ENCODE assay signal across 8 cellular contexts in the genomic region with DNA sequence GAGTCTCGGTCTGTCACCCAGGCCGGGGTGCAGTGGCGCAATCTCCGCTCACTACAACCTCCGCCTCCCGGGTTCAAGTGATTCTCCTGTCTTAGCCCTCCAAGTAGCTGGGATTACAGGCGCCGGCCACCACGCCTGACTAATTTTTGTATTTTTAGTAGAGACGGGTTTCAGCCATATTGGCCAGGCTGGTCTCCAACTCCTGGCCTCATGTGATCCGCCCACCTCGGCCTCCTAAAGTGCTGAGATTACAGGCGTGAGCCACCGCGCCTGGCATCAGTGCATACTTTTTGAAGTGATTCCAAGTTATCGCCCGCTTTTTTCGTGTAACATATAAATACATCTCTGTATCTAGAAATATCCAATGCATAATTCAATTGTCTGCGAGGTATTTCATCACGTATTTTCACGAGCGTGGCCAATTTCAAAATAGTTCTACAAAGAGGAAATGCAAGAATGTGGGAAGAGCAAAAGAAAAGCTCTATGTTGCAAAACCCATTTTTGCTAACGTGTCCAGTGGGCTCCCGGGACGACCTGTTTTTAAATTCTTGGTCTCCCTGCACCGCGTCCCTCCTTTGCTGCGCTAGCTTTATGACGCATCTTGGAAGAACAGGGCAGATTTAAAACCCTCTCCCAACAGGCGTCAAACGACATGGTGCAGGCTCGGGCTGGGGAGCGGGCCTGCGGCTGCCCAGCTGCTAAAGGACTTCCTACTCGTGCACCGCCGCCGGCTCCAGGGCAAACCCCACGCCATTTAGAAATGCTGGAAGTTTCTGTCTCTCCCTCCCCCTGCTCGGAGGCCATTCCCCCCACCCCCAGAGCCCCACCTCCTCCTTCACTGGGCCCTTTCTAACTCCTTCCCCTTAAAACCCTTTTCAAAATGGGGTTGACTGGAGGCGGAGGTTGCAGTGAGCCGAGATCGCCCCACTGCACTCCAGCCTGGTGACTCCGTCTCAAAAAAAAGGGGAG. TPM values are rescaled to one million over a fixed set of nuclear protein-coding genes. Genes with fewer than 3 reads are reported as not detected.
DNase-seq lines count a peak whose midpoint lies in the region; ATAC-seq lines count a peak whose summit lies in the region.

No MANE protein-coding gene starts in this region.

- no peak overlapping the region for H3K23ac ChIP-seq in neuronal stem cell (ENCODE audit: low read depth, low read length, poor library complexity)

- ATAC-seq in activated naive CD8-positive, alpha-beta T cell treated with anti-CD3 and anti-CD28 coated beads, Interleukin-2, amount 50 U/mL, for 24 hours = no peak
- peak; percentile 63 for ATAC-seq in Right ventricle myocardium superior (ENCODE audit: poor library complexity)
- ATAC-seq in HG03565 (IDR thresholded peaks at IDR 0.05; ENCODE audit: unreplicated experiment) = no peak

- no peak overlapping the region for H3K27ac Mint-ChIP-seq in activated naive CD8-positive, alpha-beta T cell treated with anti-CD3 and anti-CD28 coated beads, Interleukin-2, amount 50 U/mL, for 24 hours

- H3K9me3 ChIP-seq in neuronal stem cell (replicated peaks in 1 of 2; ENCODE audit: control insufficient read depth in 2 of 2, insufficient read depth in 1 of 2, low read depth in 1 of 2, low read length in 2 of 2) = peaks cover 0 to 2% of the 10 kb centered on the region in 2 donors

- peaks cover 3% of the 10 kb centered on the region for H3K36me3 Mint-ChIP-seq in activated naive CD8-positive, alpha-beta T cell treated with anti-CD3 and anti-CD28 coated beads, Interleukin-2, amount 50 U/mL, for 24 hours (ENCODE audit: low read depth)

- WGBS in neuronal stem cell (ENCODE audit: extremely low coverage in 2 of 2, insufficient read length in 2 of 2, insufficient replicate concordance in 1 of 2), 2 donors = no CpG with 5 or more reads among the region's 44 CpGs

- no peak overlapping the region for H2BK15ac ChIP-seq in neuronal stem cell (ENCODE audit: low read length)

- H2AK5ac ChIP-seq in neuronal stem cell (ENCODE audit: low read depth, low read length) = no peak overlapping the region

- no peak overlapping the region for H3K9ac ChIP-seq in neuronal stem cell (ENCODE audit: low read depth, low read length, poor library complexity)

- no peak overlapping the region for H2BK5ac ChIP-seq in neuronal stem cell (ENCODE audit: low read length)

- peaks cover 6% of the 10 kb centered on the region for H3K79me1 ChIP-seq in neuronal stem cell (ENCODE audit: low read depth, low read length)

- no peaks in the 10 kb centered on the region for H3K9me3 Mint-ChIP-seq in activated naive CD8-positive, alpha-beta T cell treated with anti-CD3 and anti-CD28 coated beads, Interleukin-2, amount 50 U/mL, for 24 hours

- H3K27me3 ChIP-seq in neuronal stem cell (ENCODE audit: control insufficient read depth in 3 of 3, insufficient read depth in 3 of 3, low read depth in 1 of 3, low read length in 3 of 3) = peaks cover 0 to 4% (median 0%) of the 10 kb centered on the region in 3 experiments

- peak overlapping the region; percentile 91 for H2AFZ ChIP-seq in neuronal stem cell (ENCODE audit: low read length)

- H3K4me3 Mint-ChIP-seq in activated naive CD8-positive, alpha-beta T cell treated with anti-CD3 and anti-CD28 coated beads, Interleukin-2, amount 50 U/mL, for 24 hours = peak overlapping the region; percentile 38

- H3K14ac ChIP-seq in neuronal stem cell (ENCODE audit: low read length) = no peak overlapping the region

- no peak overlapping the region for H4K91ac ChIP-seq in neuronal stem cell (ENCODE audit: low read depth, low read length, poor library complexity)

- peaks cover 17% of the 10 kb centered on the region for H3K27me3 Mint-ChIP-seq in activated naive CD8-positive, alpha-beta T cell treated with anti-CD3 and anti-CD28 coated beads, Interleukin-2, amount 50 U/mL, for 24 hours

- H3K4me1 Mint-ChIP-seq in activated naive CD8-positive, alpha-beta T cell treated with anti-CD3 and anti-CD28 coated beads, Interleukin-2, amount 50 U/mL, for 24 hours = peaks cover 51% of the 10 kb centered on the region

- H3K4me2 ChIP-seq in neuronal stem cell (ENCODE audit: insufficient read depth, low read length, poor library complexity, severe bottlenecking) = peak overlapping the region; percentile 61

- no peak overlapping the region for H4K8ac ChIP-seq in neuronal stem cell (ENCODE audit: low read depth, low read length)

- H2BK12ac ChIP-seq in neuronal stem cell (ENCODE audit: low read length) = no peak overlapping the region

- peak overlapping the region; percentile 96 for H2BK120ac ChIP-seq in neuronal stem cell (ENCODE audit: low read depth, low read length)

- DNase-seq in EH (ENCODE audit: low read depth) = peak; percentile 89
- DNase-seq in Jurkat, Clone E6-1 (ENCODE audit: low read depth, low spot score) = no peak
- no peak for DNase-seq in activated naive CD8-positive, alpha-beta T cell treated with anti-CD3 and anti-CD28 coated beads, Interleukin-2, amount 50 U/mL, for 24 hours
- peak; percentile 83 for DNase-seq in Right ventricle myocardium superior
- peak; percentile 39 for DNase-seq in neuronal stem cell (ENCODE audit: low spot score)
- DNase-seq in NCI-H2196 (lab: John Stamatoyannopoulos, UW; ENCODE audit: unreplicated experiment) = no peak
- DNase-seq in NCI-H2081 treated with DMSO at 0.1 percent for 48 hours (lab: John Stamatoyannopoulos, UW) = no peak

- H3K4me1 ChIP-seq in neuronal stem cell (ENCODE audit: control insufficient read depth in 2 of 2, insufficient read depth in 1 of 2, low read depth in 1 of 2, low read length in 2 of 2) = peaks cover 0 to 5% of the 10 kb centered on the region in 2 donors

- intact Hi-C loops in Right ventricle myocardium superior (cut with DNase I) = no loop called here

- H3K18ac ChIP-seq in neuronal stem cell (ENCODE audit: low read length) = peak overlapping the region; percentile 61

- H3K4me3 ChIP-seq in Jurkat, Clone E6-1 (ENCODE audit: low read length) = peak overlapping the region; percentile 74
- H3K4me3 ChIP-seq in neuronal stem cell (ENCODE audit: low read length in 2 of 2) = peak overlapping the region in 1 of 2 donors; percentile 58

- peak overlapping the region; percentile 50 for H3K27ac ChIP-seq in neuronal stem cell (replicated peaks; ENCODE audit: low read length)

- peaks cover 3 to 11% of the 10 kb centered on the region in 2 donors for H3K36me3 ChIP-seq in neuronal stem cell (replicated peaks in 1 of 2; ENCODE audit: control insufficient read depth in 2 of 2, insufficient read depth in 2 of 2, low read length in 2 of 2)

- no peak overlapping the region for H3K4ac ChIP-seq in neuronal stem cell (ENCODE audit: low read length)

RNA-seq across cellular contexts. Expression of gene IFNGR2, which starts 0.9 kb away (rescaled TPM):
- 43.7 TPM for polyA plus RNA-seq in Jurkat, Clone E6-1 (2012; ENCODE audit: insufficient read depth, insufficient read length)
- total RNA-seq in Right ventricle myocardium superior = 34.0 TPM
- polyA plus RNA-seq in neuronal stem cell (2013, experiment 1 of 2) = 70.2 TPM
- polyA plus RNA-seq in neuronal stem cell (2013, experiment 2 of 2) = 68.9 TPM

Comparison
In these comparisons a context has a peak if more than half of its experiments do, and no peak if none do; other contexts are left out.
1. DNase-seq: peak in EH (single experiment), Right ventricle myocardium superior (single experiment) and neuronal stem cell (single experiment); none in Jurkat, Clone E6-1 (single experiment), activated naive CD8-positive, alpha-beta T cell treated with anti-CD3 and anti-CD28 coated beads, Interleukin-2, amount 50 U/mL, for 24 hours (single experiment), NCI-H2196 (single experiment) and NCI-H2081 treated with DMSO at 0.1 percent for 48 hours (single experiment).